ENCODE assay signal across 7 cellular contexts in genomic region chr5:107672212-107673105, GRCh38.
DNase-seq lines count a peak whose midpoint lies in the region; TF ChIP-seq lines count a peak whose summit lies in the region.

No MANE protein-coding gene starts in this region.

- no peaks in the 10 kb centered on the region for H4K20me1 ChIP-seq in Loucy (ENCODE audit: insufficient read depth, low read length, poor library complexity, severe bottlenecking)

- H3K4me3 ChIP-seq in Loucy (ENCODE audit: low read length, poor library complexity, severe bottlenecking) (peak overlapping the region; percentile 72), cardiac fibroblast (replicated peaks in 1 of 2; ENCODE audit: low read depth in 2 of 2, low read length in 2 of 2) (peak overlapping the region; percentile 72 to 88), iPS-18c (ENCODE audit: insufficient read depth, low read depth, low read length) (peak overlapping the region; percentile 78), retinal pigment epithelial cell (ENCODE audit: low read length) (peak overlapping the region; percentile 95)

- DNase-seq in GM04504 (ENCODE audit: low read depth) (peak; percentile 77), RWPE1 (ENCODE audit: low spot score) (peak; percentile 98), cardiac fibroblast (ENCODE audit: low read depth in 2 of 2) (peak; percentile 96 to 98), retinal pigment epithelial cell (ENCODE audit: low read depth) (peak; percentile 99), T-helper 9 cell (no peak)

- no peaks in the 10 kb centered on the region for H3K36me3 ChIP-seq in Loucy (ENCODE audit: insufficient read depth, low read length)

- peaks cover 6% of the 10 kb centered on the region for H3K27me3 ChIP-seq in Loucy (ENCODE audit: insufficient read depth, low read length, poor library complexity, severe bottlenecking)

- H2AFZ ChIP-seq in Loucy (ENCODE audit: low read length): no peak overlapping the region

- no peaks in the 10 kb centered on the region for H3F3A ChIP-seq in Loucy (ENCODE audit: low read depth)

- H3K79me2 ChIP-seq in Loucy (ENCODE audit: insufficient read depth, low read length): no peaks in the 10 kb centered on the region

- H3K4me2 ChIP-seq in Loucy (ENCODE audit: low read depth, low read length, poor library complexity, severe bottlenecking): peak overlapping the region; percentile 89

- CTCF ChIA-PET in RWPE1 (lab: Yijun Ruan, JAX): interaction anchor here (0.5 to 0.9 kb wide), 5 partner anchors 101 to 1438 kb away, joined by 3 to 6 read pairs (median 3); no protein-coding TSS in a partner anchor

- no peaks in the 10 kb centered on the region for H3K9me3 ChIP-seq in Loucy (ENCODE audit: insufficient read depth, low read depth, low read length)
- H3K9me3 ChIP-seq in iPS-18c (ENCODE audit: control insufficient read depth, insufficient read depth, low read length): no peaks in the 10 kb centered on the region

- POLR2A ChIA-PET in RWPE1 (lab: Yijun Ruan, JAX; ENCODE audit: low non-redundant PET): interaction anchor here (0.6 to 0.7 kb wide), 5 partner anchors 129 to 1081 kb away, joined by 3 to 8 read pairs (median 6); no protein-coding TSS in a partner anchor

- no peak for TF ChIP-seq CTCF in Loucy (conservative IDR thresholded peaks at IDR 0.05; ENCODE audit: low read length)
- TF ChIP-seq CTCF in RWPE1 (conservative IDR thresholded peaks at IDR 0.05; ENCODE audit: low read depth): no peak
- TF ChIP-seq CTCF in cardiac fibroblast (IDR thresholded peaks at IDR 0.05; ENCODE audit: low read depth, low read length): no peak
- no peak for TF ChIP-seq CTCF in retinal pigment epithelial cell (conservative IDR thresholded peaks at IDR 0.05; ENCODE audit: low read depth, low read length)

- H3K9me2 ChIP-seq in Loucy (replicated peaks; ENCODE audit: low read depth, low read length): no peaks in the 10 kb centered on the region

- peaks cover 7% of the 10 kb centered on the region for H3K4me1 ChIP-seq in Loucy (ENCODE audit: insufficient read depth, low read length, poor library complexity, severe bottlenecking)

- H3K27ac ChIP-seq in RWPE1: peak overlapping the region; percentile 99

- H3K9ac ChIP-seq in Loucy (ENCODE audit: low read depth, low read length, poor library complexity, severe bottlenecking): no peak overlapping the region
